35 cellular contexts compared by ENCODE assay signal in genomic region chr14:96357216-96357615, GRCh38. TPM values are rescaled to one million over a fixed set of nuclear protein-coding genes. Genes with fewer than 3 reads are reported as not detected.
DNase-seq lines count a peak whose midpoint lies in the region; ATAC-seq, FAIRE-seq and TF ChIP-seq lines count a peak whose summit lies in the region.
"Had no signal": no experiment of that assay in that cellular context is flagged by ENCODE, and none has a peak within 500 bp of the region (broad histone marks: within the 10 kb centered on the region; RNA-seq: fewer than 3 reads in every experiment).

No MANE protein-coding gene starts in this region.

- H4K20me1 ChIP-seq in K562 (replicated peaks; ENCODE audit: control insufficient read depth, insufficient read depth, low read length) (no peaks in the 10 kb centered on the region), neural progenitor cell (ENCODE audit: low read depth) (peaks cover 18% of the 10 kb centered on the region)

- no TSS peak for BruUV-seq in K562 (replicated peaks; lab: Mats Ljungman, UMichigan)

- no peak overlapping the region for H3K4me3 ChIP-seq in K562
- H3K4me3 ChIP-seq in neural progenitor cell = no peak overlapping the region
- H3K4me3 ChIP-seq: colonic mucosa, testis had no signal

- TF ChIP-seq POLR2A in K562 (conservative IDR thresholded peaks at IDR 0.05) = no peak

- TF ChIP-seq CTCF in activated CD8-positive, alpha-beta T cell treated with anti-CD3 and anti-CD28 coated beads for 36 hours (IDR thresholded peaks at IDR 0.05) = no peak
- peak; percentile 41 for TF ChIP-seq CTCF in HFFc6 (IDR thresholded peaks at IDR 0.05)
- peak in 2 of 3 experiments; percentile 10 to 23; a peak in 1 of 6 replicates for TF ChIP-seq CTCF in K562 (IDR thresholded peaks at IDR 0.05 in 2 of 3, conservative IDR thresholded peaks at IDR 0.05 in 1 of 3; ENCODE audit: insufficient read depth in 2 of 3, low read depth in 1 of 3, low read length in 3 of 3)
- peak; percentile 11 for TF ChIP-seq CTCF in neural progenitor cell (IDR thresholded peaks at IDR 0.05)

- no peak for DNase-seq in activated CD8-positive, alpha-beta T cell treated with anti-CD3 and anti-CD28 coated beads for 36 hours
- DNase-seq in activated CD8-positive, alpha-beta T cell treated with anti-CD3 and anti-CD28 coated beads, Interleukin-2, amount 10 ng/mL, durations not matched to agents 7 days and 5 days = no peak
- DNase-seq in HFFc6 = no peak
- peak in 1 of 4 experiments; percentile 25 for DNase-seq in K562 (ENCODE audit: extremely low read depth in 1 of 4, low spot score in 3 of 4)
- no peak for DNase-seq in neural progenitor cell (ENCODE audit: low spot score)
- no peak for DNase-seq in activated effector memory CD4-positive, alpha-beta T cell treated with Interleukin-2 at 50 U/mL for 16 hours
- no peak for DNase-seq in AG08395 (ENCODE audit: low spot score)
- DNase-seq: activated CD4-positive, alpha-beta T cell treated with anti-CD3 and anti-CD28 coated beads, Interleukin-2, amount 50 U/mL, for 1 hour; CD8-positive, alpha-beta T cell; colonic mucosa; effector CD8-positive, alpha-beta T cell; Karpas-422; MV-4-11; NCI-H1436 treated with DMSO at 0.1 percent for 48 hours; NCI-H2081 treated with DMSO at 0.1 percent for 48 hours; NCI-H2227 treated with DMSO at 0.1 percent for 48 hours; NCI-H69; posterior cingulate gyrus; right cardiac atrium; SHP77; stimulated activated CD4-positive, alpha-beta T cell treated with anti-CD3 and anti-CD28 coated beads, Interleukin-1b, Interleukin-23, amount 100 ng/mL, for 48 hours; stimulated activated naive CD4-positive, alpha-beta T cell treated with Interleukin-2 at 50 U/mL for 16 hours; T1000; testis had no signal

- CTCF ChIA-PET in activated CD8-positive, alpha-beta T cell treated with anti-CD3 and anti-CD28 coated beads for 36 hours (lab: Charles Lee) = interaction anchor here (1.4 to 1.6 kb wide), 2 partner anchors 25 to 29 kb away, joined by 3 to 4 read pairs; no protein-coding TSS in a partner anchor
- CTCF ChIA-PET in activated CD8-positive, alpha-beta T cell treated with anti-CD3 and anti-CD28 coated beads, Interleukin-2, amount 10 ng/mL, durations not matched to agents 7 days and 5 days (lab: Charles Lee) = interaction anchor here (1.0 kb wide), 1 partner anchor 66 kb away, joined by 3 read pairs; no protein-coding TSS in a partner anchor
- CTCF ChIA-PET in K562 (lab: Yijun Ruan, JAX; ENCODE audit: low intra/inter-chr PET ratio) = no interaction called here

- H3K27me3 ChIP-seq in K562 (ENCODE audit: control insufficient read depth in 2 of 2, insufficient read depth in 2 of 2, low read length in 2 of 2) (no peaks in the 10 kb centered on the region), neural progenitor cell (no peaks in the 10 kb centered on the region)
- H3K27me3 ChIP-seq: colonic mucosa, testis had no signal

- H3K79me2 ChIP-seq in K562 (ENCODE audit: control insufficient read depth, insufficient read depth, low read length) = peaks cover 79% of the 10 kb centered on the region
- H3K79me2 ChIP-seq in neural progenitor cell (ENCODE audit: low read depth) = peaks cover 63% of the 10 kb centered on the region

- H3K9me3 ChIP-seq in K562 (replicated peaks; ENCODE audit: control insufficient read depth, insufficient read depth, low read depth, low read length) (no peaks in the 10 kb centered on the region), neural progenitor cell (ENCODE audit: low read depth) (no peaks in the 10 kb centered on the region)
- H3K9me3 ChIP-seq: colonic mucosa, testis had no signal

- H2AFZ ChIP-seq in K562 (ENCODE audit: low read depth, low read length) (0 out of 2 replicates have a peak overlapping the region, but pooled peaks have one; percentile 26), neural progenitor cell (replicated peaks) (no peak overlapping the region)

- no peaks in the 10 kb centered on the region for H3K27me3 Mint-ChIP-seq in activated CD8-positive, alpha-beta T cell treated with anti-CD3 and anti-CD28 coated beads for 36 hours
- H3K27me3 Mint-ChIP-seq in activated CD8-positive, alpha-beta T cell treated with anti-CD3 and anti-CD28 coated beads, Interleukin-2, amount 10 ng/mL, durations not matched to agents 7 days and 5 days (ENCODE audit: low read depth) = no peaks in the 10 kb centered on the region
- H3K27me3 Mint-ChIP-seq in HFFc6 (ENCODE audit: insufficient read depth) = no peaks in the 10 kb centered on the region
- no peaks in the 10 kb centered on the region for H3K27me3 Mint-ChIP-seq in neural progenitor cell (ENCODE audit: insufficient read depth, low read depth)
- H3K27me3 Mint-ChIP-seq: activated naive CD8-positive, alpha-beta T cell; activated T-helper 17 cell treated with anti-CD3 and anti-CD28 coated beads, Interleukin-2, amount 50 U/mL, for 72 hours; B cell had no signal

- no peaks in the 10 kb centered on the region for H3F3A ChIP-seq in neural progenitor cell (ENCODE audit: low read depth)

- TF ChIP-seq RAD21 in K562 (CRISPR knock-in tag; conservative IDR thresholded peaks at IDR 0.05 in 1 of 2, IDR thresholded peaks at IDR 0.05 in 1 of 2) = no peak

- no peak for ATAC-seq in activated CD8-positive, alpha-beta T cell treated with anti-CD3 and anti-CD28 coated beads for 36 hours
- no peak for ATAC-seq in activated CD8-positive, alpha-beta T cell treated with anti-CD3 and anti-CD28 coated beads, Interleukin-2, amount 10 ng/mL, durations not matched to agents 7 days and 5 days
- ATAC-seq in K562 (peak; percentile 43), esophagus mucosa (no peak)
- ATAC-seq: activated T-helper 17 cell treated with anti-CD3 and anti-CD28 coated beads, Interleukin-2, amount 50 U/mL, for 72 hours; CD8-positive, alpha-beta T cell; Panc1; right cardiac atrium had no signal

- H3K4me1 Mint-ChIP-seq in activated CD8-positive, alpha-beta T cell treated with anti-CD3 and anti-CD28 coated beads for 36 hours (ENCODE audit: low read depth) = peaks cover 54% of the 10 kb centered on the region
- H3K4me1 Mint-ChIP-seq in activated CD8-positive, alpha-beta T cell treated with anti-CD3 and anti-CD28 coated beads, Interleukin-2, amount 10 ng/mL, durations not matched to agents 7 days and 5 days (ENCODE audit: low read depth) = peaks cover 23% of the 10 kb centered on the region
- H3K4me1 Mint-ChIP-seq in HFFc6 (ENCODE audit: low read depth) (peaks cover 32% of the 10 kb centered on the region), neural progenitor cell (peaks cover 20% of the 10 kb centered on the region)

- no peak overlapping the region for H3K4me3 Mint-ChIP-seq in activated CD8-positive, alpha-beta T cell treated with anti-CD3 and anti-CD28 coated beads for 36 hours
- no peak overlapping the region for H3K4me3 Mint-ChIP-seq in activated CD8-positive, alpha-beta T cell treated with anti-CD3 and anti-CD28 coated beads, Interleukin-2, amount 10 ng/mL, durations not matched to agents 7 days and 5 days
- no peak overlapping the region for H3K4me3 Mint-ChIP-seq in HFFc6
- no peak overlapping the region for H3K4me3 Mint-ChIP-seq in neural progenitor cell
- H3K4me3 Mint-ChIP-seq: activated naive CD8-positive, alpha-beta T cell; activated T-helper 17 cell treated with anti-CD3 and anti-CD28 coated beads, Interleukin-2, amount 50 U/mL, for 72 hours; B cell; CD8-positive, alpha-beta T cell had no signal

- no peaks in the 10 kb centered on the region for H3K9me3 Mint-ChIP-seq in activated CD8-positive, alpha-beta T cell treated with anti-CD3 and anti-CD28 coated beads for 36 hours
- H3K9me3 Mint-ChIP-seq in activated CD8-positive, alpha-beta T cell treated with anti-CD3 and anti-CD28 coated beads, Interleukin-2, amount 10 ng/mL, durations not matched to agents 7 days and 5 days (ENCODE audit: insufficient read depth) = no peaks in the 10 kb centered on the region
- H3K9me3 Mint-ChIP-seq in HFFc6 (no peaks in the 10 kb centered on the region), neural progenitor cell (no peaks in the 10 kb centered on the region)
- H3K9me3 Mint-ChIP-seq: activated T-helper 17 cell treated with anti-CD3 and anti-CD28 coated beads, Interleukin-2, amount 50 U/mL, for 72 hours; CD8-positive, alpha-beta T cell had no signal

- intact Hi-C loops in activated CD8-positive, alpha-beta T cell treated with anti-CD3 and anti-CD28 coated beads for 36 hours (cut with micrococcal nuclease) = no loop called here
- intact Hi-C loops in K562 (cut with micrococcal nuclease) = no loop called here

- H3K36me3 Mint-ChIP-seq in activated CD8-positive, alpha-beta T cell treated with anti-CD3 and anti-CD28 coated beads for 36 hours (ENCODE audit: low read depth) = peaks cover 20% of the 10 kb centered on the region
- peaks cover 10% of the 10 kb centered on the region for H3K36me3 Mint-ChIP-seq in activated CD8-positive, alpha-beta T cell treated with anti-CD3 and anti-CD28 coated beads, Interleukin-2, amount 10 ng/mL, durations not matched to agents 7 days and 5 days (ENCODE audit: low read depth)
- H3K36me3 Mint-ChIP-seq in HFFc6 (ENCODE audit: low read depth) = peaks cover 7% of the 10 kb centered on the region; the same call in 1 of the 2 replicates
- no peaks in the 10 kb centered on the region for H3K36me3 Mint-ChIP-seq in neural progenitor cell

- H3K4me1 ChIP-seq in K562 (replicated peaks in 1 of 2; ENCODE audit: control insufficient read depth in 2 of 2, insufficient read depth in 2 of 2, low read length in 2 of 2) (peaks cover 3 to 32% of the 10 kb centered on the region in 2 experiments; a peak in 3 of 5 replicates), neural progenitor cell (peaks cover 11% of the 10 kb centered on the region)

- POLR2A ChIA-PET in activated CD8-positive, alpha-beta T cell treated with anti-CD3 and anti-CD28 coated beads for 36 hours (lab: Charles Lee) = interaction anchor here (0.6 to 1.2 kb wide), 2 partner anchors 34 to 60 kb away, joined by 3 to 4 read pairs; no protein-coding TSS in a partner anchor
- POLR2A ChIA-PET in activated CD8-positive, alpha-beta T cell treated with anti-CD3 and anti-CD28 coated beads, Interleukin-2, amount 10 ng/mL, durations not matched to agents 7 days and 5 days (lab: Charles Lee) = no interaction called here
- POLR2A ChIA-PET in K562 (lab: Yijun Ruan, JAX) = no interaction called here

- TF ChIP-seq EP300 in K562 (IDR thresholded peaks at IDR 0.05; ENCODE audit: low read length) = no peak

- peak overlapping the region; percentile 70; the same call in 2 of the 3 replicates for H3K27ac ChIP-seq in K562 (ENCODE audit: extremely low read depth, low read depth, low read length)
- H3K27ac ChIP-seq in neural progenitor cell = no peak overlapping the region
- H3K27ac ChIP-seq: colonic mucosa, epithelial cell of prostate, testis, VCaP had no signal

- in situ Hi-C loops in K562 (cut with MboI) = no loop called here

- peaks cover 4% of the 10 kb centered on the region; the same call in 1 of the 3 replicates for H3K36me3 ChIP-seq in K562 (ENCODE audit: control insufficient read depth, insufficient read depth, low read length)
- no peaks in the 10 kb centered on the region for H3K36me3 ChIP-seq in neural progenitor cell
- H3K36me3 ChIP-seq: colonic mucosa had no signal

- WGBS in K562 (ENCODE audit: insufficient coverage, low coverage, missing lambda C conversion rate) = 12% methylated on average over 3 of the region's 3 CpGs

- peak overlapping the region in 1 of 2 experiments; percentile 66; a peak in 1 of 4 replicates for H3K9ac ChIP-seq in K562 (ENCODE audit: insufficient read depth in 1 of 2, low read depth in 2 of 2, low read length in 2 of 2)
- no peak overlapping the region for H3K9ac ChIP-seq in neural progenitor cell

- H3K9me1 ChIP-seq in K562 (ENCODE audit: control insufficient read depth, insufficient read depth, low read length) = no peaks in the 10 kb centered on the region

- peak overlapping the region; percentile 21; the same call in 1 of the 2 replicates for H3K4me2 ChIP-seq in K562 (ENCODE audit: insufficient read depth, low read length)
- no peak overlapping the region for H3K4me2 ChIP-seq in neural progenitor cell

- H3K27ac Mint-ChIP-seq in activated CD8-positive, alpha-beta T cell treated with anti-CD3 and anti-CD28 coated beads for 36 hours = peak overlapping the region; percentile 47
- H3K27ac Mint-ChIP-seq in activated CD8-positive, alpha-beta T cell treated with anti-CD3 and anti-CD28 coated beads, Interleukin-2, amount 10 ng/mL, durations not matched to agents 7 days and 5 days = no peak overlapping the region
- no peak overlapping the region for H3K27ac Mint-ChIP-seq in HFFc6
- no peak overlapping the region for H3K27ac Mint-ChIP-seq in neural progenitor cell
- H3K27ac Mint-ChIP-seq: activated naive CD8-positive, alpha-beta T cell; activated T-helper 17 cell treated with anti-CD3 and anti-CD28 coated beads, Interleukin-2, amount 50 U/mL, for 72 hours; B cell; CD8-positive, alpha-beta T cell had no signal

- peak; percentile 35 for FAIRE-seq in K562 (lab: Jason Lieb, UNC)
- FAIRE-seq: bronchial epithelial cell, GM18507, H1, urothelium cell line had no signal

RNA-seq across cellular contexts. Expression of gene ATG2B, which starts 5.9 kb away (rescaled TPM):
- 10 to 100 TPM; 12.9 to 13.3 TPM for total RNA-seq in activated CD8-positive, alpha-beta T cell treated with anti-CD3 and anti-CD28 coated beads for 36 hours
- 10 to 100 TPM; 12.1 to 13.4 TPM for total RNA-seq in activated CD8-positive, alpha-beta T cell treated with anti-CD3 and anti-CD28 coated beads, Interleukin-2, amount 10 ng/mL, durations not matched to agents 7 days and 5 days
- total RNA-seq in HFFc6 (2021; fragmentation: NEBNext Ultra II Directional; extraction: Animal tissue kit (Norgen Biotek cat#: 25700)) = 10 to 100 TPM; 13.1 to 17.7 (median 15.9) TPM
- total RNA-seq in K562 (2011; cell fraction: chromatin; rRNA removed; ENCODE audit: low replicate concordance) = 24.6 and 83.9 TPM in 2 replicates
- 8.7 and 20.5 TPM in 2 replicates for total RNA-seq in K562 (2011; cell fraction: nucleolus; rRNA removed)
- total RNA-seq in K562 (2011; cell fraction: nucleoplasm; rRNA removed) = 27.6 and 27.7 TPM in 2 replicates
- total RNA-seq in K562 (2014; rRNA removed) (7.1 and 10.4 TPM in 2 replicates), K562 (2014; rRNA removed; fragmentation: Illumina TruSeq; extraction: Trizol) (12.3 and 13.9 TPM in 2 replicates), K562 (2015; rRNA removed; fragmentation: Illumina TruSeq; extraction: Trizol) (7.5 and 8.7 TPM in 2 replicates), K562 (2021) (9.8 and 12.9 TPM in 2 replicates), neural progenitor cell (ENCODE audit: low replicate concordance) (11.9 and 12.3 TPM in 2 replicates), esophagus mucosa (13.8 TPM)
- polyA plus RNA-seq in K562 (2011; rRNA removed) (7.0 and 7.9 TPM in 2 replicates), K562 (2014; fragmentation: Illumina TruSeq; extraction: Trizol) (9.8 and 11.3 TPM in 2 replicates), K562 (2014; fragmentation: Nextera tagmentation; extraction: Ambion mirVana) (1 to 10 TPM in 1 of 2 experiments, under 1 TPM in 1; 0.83 to 1.6 TPM), K562 (2014; rRNA removed) (8.0 and 9.4 TPM in 2 replicates)
- 2.8 and 3.8 TPM in 2 replicates for polyA plus RNA-seq in K562 (2011; cell fraction: cytosol; rRNA removed)
- 21.3 and 27.5 TPM in 2 replicates for polyA plus RNA-seq in K562 (2011; cell fraction: nucleus; rRNA removed)
- 4.6 and 7.2 TPM in 2 replicates for polyA plus RNA-seq in K562 (2012)
- polyA minus RNA-seq in K562 (2011; rRNA and poly(A)+ RNA removed) = 14.3 and 14.5 TPM in 2 replicates
- polyA minus RNA-seq in K562 (2011; cell fraction: cytosol; rRNA and poly(A)+ RNA removed) = 4.3 and 9.4 TPM in 2 replicates
- 18.6 and 29.8 TPM in 2 replicates for polyA minus RNA-seq in K562 (2011; cell fraction: nucleus; rRNA and poly(A)+ RNA removed)

RNA-seq across cellular contexts. Expression of gene GSKIP, which starts 6.1 kb away (rescaled TPM):
- total RNA-seq in activated CD8-positive, alpha-beta T cell treated with anti-CD3 and anti-CD28 coated beads for 36 hours = 10 to 100 TPM; 21.8 to 21.9 TPM
- 10 to 100 TPM; 20.0 to 20.3 TPM for total RNA-seq in activated CD8-positive, alpha-beta T cell treated with anti-CD3 and anti-CD28 coated beads, Interleukin-2, amount 10 ng/mL, durations not matched to agents 7 days and 5 days
- total RNA-seq in HFFc6 (2021; fragmentation: NEBNext Ultra II Directional; extraction: Animal tissue kit (Norgen Biotek cat#: 25700)) = 10 to 100 TPM; 23.1 to 37.3 (median 27.2) TPM
- total RNA-seq in K562 (2011; cell fraction: chromatin; rRNA removed; ENCODE audit: low replicate concordance) = 5.7 and 14.8 TPM in 2 replicates
- total RNA-seq in K562 (2011; cell fraction: nucleolus; rRNA removed) = 4.0 and 5.0 TPM in 2 replicates
- total RNA-seq in K562 (2011; cell fraction: nucleoplasm; rRNA removed) = 6.6 and 8.5 TPM in 2 replicates
- total RNA-seq in K562 (2014; rRNA removed) = 12.9 and 14.1 TPM in 2 replicates
- 33.2 and 39.0 TPM in 2 replicates for total RNA-seq in K562 (2014; rRNA removed; fragmentation: Illumina TruSeq; extraction: Trizol)
- 21.3 and 22.2 TPM in 2 replicates for total RNA-seq in K562 (2015; rRNA removed; fragmentation: Illumina TruSeq; extraction: Trizol)
- total RNA-seq in K562 (2021) = 18.4 and 21.3 TPM in 2 replicates
- 15.6 and 22.2 TPM in 2 replicates for polyA plus RNA-seq in K562 (2011; rRNA removed)
- 6.4 and 11.8 TPM in 2 replicates for polyA plus RNA-seq in K562 (2011; cell fraction: cytosol; rRNA removed)
- 3.9 and 6.5 TPM in 2 replicates for polyA plus RNA-seq in K562 (2011; cell fraction: nucleus; rRNA removed)
- polyA plus RNA-seq in K562 (2012) = 24.7 and 24.9 TPM in 2 replicates
- polyA plus RNA-seq in K562 (2014; fragmentation: Illumina TruSeq; extraction: Trizol) = 28.5 and 33.5 TPM in 2 replicates
- polyA plus RNA-seq in K562 (2014; fragmentation: Nextera tagmentation; extraction: Ambion mirVana) = 10 to 100 TPM; 47.6 to 58.9 TPM
- 14.5 and 14.6 TPM in 2 replicates for polyA plus RNA-seq in K562 (2014; rRNA removed)
- polyA minus RNA-seq in K562 (2011; rRNA and poly(A)+ RNA removed) = 29.7 and 32.3 TPM in 2 replicates
- polyA minus RNA-seq in K562 (2011; cell fraction: cytosol; rRNA and poly(A)+ RNA removed) = 8.5 and 12.4 TPM in 2 replicates
- 2.2 and 5.6 TPM in 2 replicates for polyA minus RNA-seq in K562 (2011; cell fraction: nucleus; rRNA and poly(A)+ RNA removed)
- 48.4 and 73.2 TPM in 2 replicates for total RNA-seq in neural progenitor cell (ENCODE audit: low replicate concordance)
- total RNA-seq in esophagus mucosa = 41.8 TPM

RNA-seq across cellular contexts. Expression of gene AK7, which starts 34.7 kb away (rescaled TPM):
- 1 to 10 TPM; 1.2 to 1.7 TPM for total RNA-seq in activated CD8-positive, alpha-beta T cell treated with anti-CD3 and anti-CD28 coated beads for 36 hours
- under 1 TPM; 0.42 to 0.65 TPM for total RNA-seq in activated CD8-positive, alpha-beta T cell treated with anti-CD3 and anti-CD28 coated beads, Interleukin-2, amount 10 ng/mL, durations not matched to agents 7 days and 5 days
- not detected for total RNA-seq in HFFc6 (2021; fragmentation: NEBNext Ultra II Directional; extraction: Animal tissue kit (Norgen Biotek cat#: 25700))
- 4.5 and 4.7 TPM in 2 replicates for total RNA-seq in K562 (2011; cell fraction: chromatin; rRNA removed; ENCODE audit: low replicate concordance)
- total RNA-seq in K562 (2011; cell fraction: nucleolus; rRNA removed) = 2.7 and 2.9 TPM in 2 replicates
- total RNA-seq in K562 (2011; cell fraction: nucleoplasm; rRNA removed) = 3.7 and 4.7 TPM in 2 replicates
- 0.18 and 0.86 TPM in 2 replicates for total RNA-seq in K562 (2014; rRNA removed)
- total RNA-seq in K562 (2014; rRNA removed; fragmentation: Illumina TruSeq; extraction: Trizol) = 1.4 and 1.6 TPM in 2 replicates
- 0.43 and 0.53 TPM in 2 replicates for total RNA-seq in K562 (2015; rRNA removed; fragmentation: Illumina TruSeq; extraction: Trizol)
- total RNA-seq in K562 (2021) = 0.98 TPM in 2 replicates
- polyA plus RNA-seq in K562 (2011; rRNA removed) = 0.62 and 1.3 TPM in 2 replicates
- polyA plus RNA-seq in K562 (2011; cell fraction: cytosol; rRNA removed) = 0.58 and 0.69 TPM in 2 replicates
- 0.55 and 1.2 TPM in 2 replicates for polyA plus RNA-seq in K562 (2011; cell fraction: nucleus; rRNA removed)
- 0.98 and 1.3 TPM in 2 replicates for polyA plus RNA-seq in K562 (2012)
- 0.89 and 1.0 TPM in 2 replicates for polyA plus RNA-seq in K562 (2014; fragmentation: Illumina TruSeq; extraction: Trizol)
- polyA plus RNA-seq in K562 (2014; fragmentation: Nextera tagmentation; extraction: Ambion mirVana) = 1 to 10 TPM in 1 of 2 experiments, under 1 TPM in 1; 0.94 to 1.1 TPM
- 0.81 and 1.1 TPM in 2 replicates for polyA plus RNA-seq in K562 (2014; rRNA removed)
- polyA minus RNA-seq in K562 (2011; rRNA and poly(A)+ RNA removed) = 0.81 and 2.1 TPM in 2 replicates
- polyA minus RNA-seq in K562 (2011; cell fraction: cytosol; rRNA and poly(A)+ RNA removed) = not detected in 2 replicates
- 0.94 and 1.8 TPM in 2 replicates for polyA minus RNA-seq in K562 (2011; cell fraction: nucleus; rRNA and poly(A)+ RNA removed)
- total RNA-seq in neural progenitor cell (ENCODE audit: low replicate concordance) = 8.0 and 9.0 TPM in 2 replicates
- total RNA-seq in esophagus mucosa = 2.7 TPM
- total RNA-seq: CD8-positive, alpha-beta T cell had no signal
